In the genomic region with DNA sequence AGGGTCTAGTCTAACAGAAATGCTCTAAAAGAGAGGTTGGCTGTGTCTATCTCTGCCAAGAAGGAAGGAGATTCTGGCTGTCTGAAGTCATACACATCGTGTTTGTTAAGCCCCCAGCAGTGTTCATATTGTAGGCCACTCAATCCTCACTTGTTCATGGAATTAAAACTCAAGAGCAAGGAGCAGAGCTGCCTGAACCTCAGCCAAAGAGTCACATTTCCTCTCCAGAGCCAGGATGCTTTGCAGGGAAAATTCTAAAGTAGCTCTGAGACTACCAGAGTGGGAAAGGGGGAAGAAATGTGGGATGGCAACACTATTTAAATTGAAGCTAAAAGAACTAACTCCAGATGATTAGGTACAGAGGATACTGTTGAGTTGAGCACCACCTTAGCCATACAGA, we compare ENCODE assay signal across 16 cellular contexts.
"Had no signal": no experiment of that assay in that cellular context is flagged by ENCODE, and none has a peak within 500 bp of the region (broad histone marks: within the 10 kb centered on the region; RNA-seq: fewer than 3 reads in every experiment).

No MANE protein-coding gene starts in this region.

- H3K36me3 Mint-ChIP-seq: immature natural killer cell; naive thymus-derived CD8-positive, alpha-beta T cell; stimulated activated effector memory CD8-positive, alpha-beta T cell treated with anti-CD3 and anti-CD28 coated beads, Interleukin-12 subunit alpha, Interleukin-12 subunit beta, amount 100 ng/mL, for 72 hours had no signal

- H3K27me3 Mint-ChIP-seq: effector memory CD8-positive, alpha-beta T cell; naive thymus-derived CD8-positive, alpha-beta T cell had no signal

- ATAC-seq: effector memory CD8-positive, alpha-beta T cell; heart right ventricle; left ventricle myocardium superior; naive thymus-derived CD8-positive, alpha-beta T cell; sciatic nerve; stimulated activated effector memory CD8-positive, alpha-beta T cell treated with anti-CD3 and anti-CD28 coated beads, Interleukin-12 subunit alpha, Interleukin-12 subunit beta, amount 100 ng/mL, for 72 hours; upper lobe of right lung had no signal

- H3K4me3 Mint-ChIP-seq: activated naive CD4-positive, alpha-beta T cell treated with anti-CD3 and anti-CD28 coated beads for 36 hours; effector memory CD8-positive, alpha-beta T cell; immature natural killer cell; naive thymus-derived CD8-positive, alpha-beta T cell; stimulated activated effector memory CD8-positive, alpha-beta T cell treated with anti-CD3 and anti-CD28 coated beads, Interleukin-12 subunit alpha, Interleukin-12 subunit beta, amount 100 ng/mL, for 72 hours; T-helper 2 cell treated with Interferon-gamma antibody and Interleukin-4, amounts not matched to agents 5 μg/mL and 100 μg/mL, for 36 hours had no signal

- H3K9me3 Mint-ChIP-seq: activated naive CD4-positive, alpha-beta T cell treated with anti-CD3 and anti-CD28 coated beads for 36 hours; effector memory CD8-positive, alpha-beta T cell; immature natural killer cell; naive thymus-derived CD8-positive, alpha-beta T cell; stimulated activated effector memory CD8-positive, alpha-beta T cell treated with anti-CD3 and anti-CD28 coated beads, Interleukin-12 subunit alpha, Interleukin-12 subunit beta, amount 100 ng/mL, for 72 hours; T-helper 2 cell treated with Interferon-gamma antibody and Interleukin-4, amounts not matched to agents 5 μg/mL and 100 μg/mL, for 36 hours had no signal

- H3K27ac Mint-ChIP-seq: activated naive CD4-positive, alpha-beta T cell treated with anti-CD3 and anti-CD28 coated beads for 36 hours; stimulated activated effector memory CD8-positive, alpha-beta T cell treated with anti-CD3 and anti-CD28 coated beads, Interleukin-12 subunit alpha, Interleukin-12 subunit beta, amount 100 ng/mL, for 72 hours; T-helper 2 cell treated with Interferon-gamma antibody and Interleukin-4, amounts not matched to agents 5 μg/mL and 100 μg/mL, for 36 hours had no signal

- DNase-seq: activated CD4-positive, alpha-beta T cell treated with anti-CD3 and anti-CD28 coated beads, Interleukin-2, amount 50 U/mL, for 4 hours; activated naive CD4-positive, alpha-beta T cell treated with anti-CD3 and anti-CD28 coated beads for 36 hours; effector memory CD8-positive, alpha-beta T cell; esophagus squamous epithelium; heart right ventricle; immature natural killer cell; left ventricle myocardium superior; mesenchymal stem cell; naive thymus-derived CD8-positive, alpha-beta T cell; nucleus accumbens; stimulated activated CD4-positive, alpha-beta T cell treated with anti-CD3 and anti-CD28 coated beads, Interleukin-4, amount 100 ng/mL, for 24 hours; testis; upper lobe of right lung had no signal
